Comparison of ENCODE assay signal across 1 cellular context in genomic region chr20:62640870-62641748, GRCh38.
TF ChIP-seq lines count a peak whose summit lies in the region.

No MANE protein-coding gene starts in this region.

TF ChIP-seq in GM23338, 12 proteins besides CTCF, POLR2A, EP300 and RAD21 (continued from another document):
- no peak for TF ChIP-seq ZNF462 (CRISPR knock-in tag; IDR thresholded peaks at IDR 0.05)
- no peak for TF ChIP-seq STAT1 (IDR thresholded peaks at IDR 0.05; ENCODE audit: unreplicated experiment)
- TF ChIP-seq ZNF114 (CRISPR knock-in tag; IDR thresholded peaks at IDR 0.05), result no peak
- no peak for TF ChIP-seq CREB1 (CRISPR knock-in tag; IDR thresholded peaks at IDR 0.05; ENCODE audit: low read depth)
- TF ChIP-seq NANOG (IDR thresholded peaks at IDR 0.05; ENCODE audit: borderline replicate concordance), result no peak
- no peak for TF ChIP-seq ZNF331 (CRISPR knock-in tag; IDR thresholded peaks at IDR 0.05; ENCODE audit: low read depth)
- TF ChIP-seq, protein P1, sequence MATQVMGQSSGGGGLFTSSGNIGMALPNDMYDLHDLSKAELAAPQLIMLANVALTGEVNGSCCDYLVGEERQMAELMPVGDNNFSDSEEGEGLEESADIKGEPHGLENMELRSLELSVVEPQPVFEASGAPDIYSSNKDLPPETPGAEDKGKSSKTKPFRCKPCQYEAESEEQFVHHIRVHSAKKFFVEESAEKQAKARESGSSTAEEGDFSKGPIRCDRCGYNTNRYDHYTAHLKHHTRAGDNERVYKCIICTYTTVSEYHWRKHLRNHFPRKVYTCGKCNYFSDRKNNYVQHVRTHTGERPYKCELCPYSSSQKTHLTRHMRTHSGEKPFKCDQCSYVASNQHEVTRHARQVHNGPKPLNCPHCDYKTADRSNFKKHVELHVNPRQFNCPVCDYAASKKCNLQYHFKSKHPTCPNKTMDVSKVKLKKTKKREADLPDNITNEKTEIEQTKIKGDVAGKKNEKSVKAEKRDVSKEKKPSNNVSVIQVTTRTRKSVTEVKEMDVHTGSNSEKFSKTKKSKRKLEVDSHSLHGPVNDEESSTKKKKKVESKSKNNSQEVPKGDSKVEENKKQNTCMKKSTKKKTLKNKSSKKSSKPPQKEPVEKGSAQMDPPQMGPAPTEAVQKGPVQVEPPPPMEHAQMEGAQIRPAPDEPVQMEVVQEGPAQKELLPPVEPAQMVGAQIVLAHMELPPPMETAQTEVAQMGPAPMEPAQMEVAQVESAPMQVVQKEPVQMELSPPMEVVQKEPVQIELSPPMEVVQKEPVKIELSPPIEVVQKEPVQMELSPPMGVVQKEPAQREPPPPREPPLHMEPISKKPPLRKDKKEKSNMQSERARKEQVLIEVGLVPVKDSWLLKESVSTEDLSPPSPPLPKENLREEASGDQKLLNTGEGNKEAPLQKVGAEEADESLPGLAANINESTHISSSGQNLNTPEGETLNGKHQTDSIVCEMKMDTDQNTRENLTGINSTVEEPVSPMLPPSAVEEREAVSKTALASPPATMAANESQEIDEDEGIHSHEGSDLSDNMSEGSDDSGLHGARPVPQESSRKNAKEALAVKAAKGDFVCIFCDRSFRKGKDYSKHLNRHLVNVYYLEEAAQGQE (IDR thresholded peaks at IDR 0.05; ENCODE audit: unreplicated experiment), result no peak
- TF ChIP-seq EZH2 (IDR thresholded peaks at IDR 0.05; ENCODE audit: low read depth, unreplicated experiment), result no peak
- no peak for TF ChIP-seq JUNB (IDR thresholded peaks at IDR 0.05; ENCODE audit: unreplicated experiment)
TF ChIP-seq in GM23338: peak in this region for 0.
